In genomic region chr15:96329403-96329981, GRCh38 we compare ENCODE assay signal across 9 cellular contexts. TPM values are rescaled to one million over a fixed set of nuclear protein-coding genes. Genes with fewer than 3 reads are reported as not detected.
DNase-seq lines count a peak whose midpoint lies in the region; ATAC-seq and TF ChIP-seq lines count a peak whose summit lies in the region.
"Had no signal": no experiment of that assay in that cellular context is flagged by ENCODE, and none has a peak within 500 bp of the region (broad histone marks: within the 10 kb centered on the region; RNA-seq: fewer than 3 reads in every experiment).

No MANE protein-coding gene starts in this region.

- no peak for ATAC-seq in gastroesophageal sphincter
- ATAC-seq in GM18873 (IDR thresholded peaks at IDR 0.05; ENCODE audit: low FRiP score, unreplicated experiment) = no peak
- ATAC-seq in HG02884 (IDR thresholded peaks at IDR 0.05; ENCODE audit: unreplicated experiment) = no peak

- H3K4me3 ChIP-seq in SK-N-MC (peak overlapping the region; percentile 76), gastroesophageal sphincter (peak overlapping the region; percentile 59 to 87), retinal pigment epithelial cell (ENCODE audit: low read length) (peak overlapping the region; percentile 72)

- H3K27me3 ChIP-seq in gastroesophageal sphincter = no peaks in the 10 kb centered on the region

- TF ChIP-seq CTCF in gastroesophageal sphincter (IDR thresholded peaks at IDR 0.05) (no peak), retinal pigment epithelial cell (conservative IDR thresholded peaks at IDR 0.05; ENCODE audit: low read depth, low read length) (no peak)

- no peak for TF ChIP-seq EP300 in gastroesophageal sphincter (IDR thresholded peaks at IDR 0.05)

- H3K27ac ChIP-seq in SK-N-MC = no peak overlapping the region
- H3K27ac ChIP-seq in gastroesophageal sphincter = peak overlapping the region; percentile 64 to 98 (median 94)

- H3K36me3 ChIP-seq in ES-I3 (ENCODE audit: insufficient read depth, low read length) (no peaks in the 10 kb centered on the region), SK-N-MC (ENCODE audit: insufficient read depth, low read length) (peaks cover 10% of the 10 kb centered on the region; the same call in 1 of the 2 replicates), gastroesophageal sphincter (peaks cover 0 to 7% of the 10 kb centered on the region in 2 donors)

- no peak for TF ChIP-seq POLR2A in gastroesophageal sphincter (IDR thresholded peaks at IDR 0.05)

- 7 to 10% methylated on average over 7 to 8 of the region's 8 CpGs for WGBS in gastroesophageal sphincter (ENCODE audit: low coverage in 1 of 2), 2 donors

- DNase-seq in SK-N-MC (ENCODE audit: low read depth, low spot score) = no peak
- DNase-seq in retinal pigment epithelial cell (ENCODE audit: low read depth) = no peak
- no peak for DNase-seq in UCSD-AML1 (lab: John Stamatoyannopoulos, UW; ENCODE audit: unreplicated experiment)
- no peak for DNase-seq in GF-D8 (lab: John Stamatoyannopoulos, UW)
- DNase-seq: stimulated activated naive CD8-positive, alpha-beta T cell treated with anti-CD3 and anti-CD28 coated beads, Interleukin-15, Interleukin-2, amounts not matched to agents 100 U/mL and 50 U/mL, for 24 hours had no signal

- H3K4me1 ChIP-seq in ES-I3 (ENCODE audit: insufficient read depth, low read length) = peaks cover 12% of the 10 kb centered on the region
- H3K4me1 ChIP-seq in gastroesophageal sphincter = peaks cover 0 to 31% (median 2%) of the 10 kb centered on the region in 3 donors

- H3K9me3 ChIP-seq in ES-I3 (ENCODE audit: control insufficient read depth, insufficient read depth, low read length) = no peaks in the 10 kb centered on the region
- no peaks in the 10 kb centered on the region for H3K9me3 ChIP-seq in SK-N-MC (ENCODE audit: low read depth, low read length)
- no peaks in the 10 kb centered on the region for H3K9me3 ChIP-seq in gastroesophageal sphincter

- H3K9ac ChIP-seq in ES-I3 (ENCODE audit: low read depth, low read length) (peak overlapping the region; percentile 34; the same call in 1 of the 2 replicates), SK-N-MC (ENCODE audit: insufficient read length) (no peak overlapping the region)

RNA-seq across cellular contexts. Expression of gene NR2F2, which starts 1.0 kb away (rescaled TPM):
- total RNA-seq in gastroesophageal sphincter = 100 to 1,000 TPM in 1 of 4 donors, 10 to 100 TPM in 3; 82.7 to 126 (median 91.8) TPM
